ENCODE assay signal across 8 cellular contexts in the genomic region with DNA sequence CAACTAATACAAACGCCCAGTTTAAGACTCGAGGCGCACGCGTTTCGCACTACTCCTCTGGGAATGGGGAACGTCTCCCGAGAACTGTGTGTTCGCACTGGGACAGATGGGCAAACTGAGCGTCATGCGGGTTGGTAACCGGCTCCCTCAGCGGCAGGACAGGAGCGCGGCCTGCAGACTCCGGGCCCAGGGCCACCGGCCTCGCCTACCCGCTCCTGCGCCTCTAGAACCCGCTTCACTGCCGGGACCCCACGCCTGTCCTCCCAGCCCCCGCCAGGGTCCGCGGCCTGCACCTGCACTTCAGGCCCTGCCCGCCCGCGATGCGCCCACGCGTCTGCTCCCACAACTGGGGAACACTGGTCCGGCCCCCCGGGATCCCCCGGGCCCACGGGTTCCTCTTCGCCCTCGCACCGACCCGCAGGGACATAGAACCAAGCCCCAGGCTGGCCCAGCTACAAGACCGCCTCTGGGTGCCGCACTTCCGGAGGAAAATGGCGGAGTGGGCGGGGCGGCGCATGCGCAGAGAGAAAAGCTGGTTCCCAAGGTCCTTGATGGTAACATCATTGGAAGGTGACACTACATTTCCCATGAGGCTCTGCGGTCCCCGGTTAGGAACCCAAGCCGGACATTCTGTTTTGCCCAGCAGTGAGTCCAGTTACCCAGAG. TPM values are rescaled to one million over a fixed set of nuclear protein-coding genes. Genes with fewer than 3 reads are reported as not detected.
DNase-seq lines count a peak whose midpoint lies in the region; ATAC-seq and TF ChIP-seq lines count a peak whose summit lies in the region.
"Not testable (repeated sequence)": the region's sequence is repeated elsewhere in the genome, so short reads cannot be mapped to it uniquely, and the experiment has no call there.

A gene (minus strand): TSS at position 459 of the 665 bp plus-strand sequence. CDS start 2,187 bp downstream, outside the sequence.

- H3K9me2 ChIP-seq in OCI-LY1 (ENCODE audit: low read depth, low read length): not testable (repeated sequence)

- POLR2A ChIA-PET in activated CD8-positive, alpha-beta T cell treated with anti-CD3 and anti-CD28 coated beads for 36 hours (lab: Charles Lee): not testable (repeated sequence)

- H4K20me1 ChIP-seq in OCI-LY1 (ENCODE audit: insufficient read depth, low read length): not testable (repeated sequence)

- peak; percentile 86 for DNase-seq in DMS 273 (lab: John Stamatoyannopoulos, UW; ENCODE audit: unreplicated experiment)
- DNase-seq in HT1080 (ENCODE audit: low read depth): peak; percentile 84
- peak; percentile 95 for DNase-seq in activated CD8-positive, alpha-beta T cell treated with anti-CD3 and anti-CD28 coated beads for 36 hours
- DNase-seq in cerebellar cortex (ENCODE audit: low spot score): peak; percentile 87
- DNase-seq in hippocampal formation (lab: John Stamatoyannopoulos, UW): peak; percentile 63 to 91
- peak; percentile 90 to 99 (median 97) for DNase-seq in posterior cingulate gyrus
- peak; percentile 93 for DNase-seq in stimulated activated naive CD8-positive, alpha-beta T cell treated with anti-CD3 and anti-CD28 coated beads, Interleukin-15, Interleukin-2, amounts not matched to agents 100 U/mL and 50 U/mL, for 24 hours

- not testable (repeated sequence) for TF ChIP-seq CTCF in OCI-LY1 (IDR thresholded peaks at IDR 0.05; ENCODE audit: low read length); activated CD8-positive, alpha-beta T cell treated with anti-CD3 and anti-CD28 coated beads for 36 hours (IDR thresholded peaks at IDR 0.05)

- peak; percentile 68 for ATAC-seq in activated CD8-positive, alpha-beta T cell treated with anti-CD3 and anti-CD28 coated beads for 36 hours
- peak; percentile 36 for ATAC-seq in stimulated activated naive CD8-positive, alpha-beta T cell treated with anti-CD3 and anti-CD28 coated beads, Interleukin-15, Interleukin-2, amounts not matched to agents 100 U/mL and 50 U/mL, for 24 hours

- H3K27me3 Mint-ChIP-seq in activated CD8-positive, alpha-beta T cell treated with anti-CD3 and anti-CD28 coated beads for 36 hours: not testable (repeated sequence)

- not testable (repeated sequence) for H2AFZ ChIP-seq in OCI-LY1 (ENCODE audit: low read length)

- peak within 1 kb of the TSS; percentile 83 for H3K4me3 Mint-ChIP-seq in activated CD8-positive, alpha-beta T cell treated with anti-CD3 and anti-CD28 coated beads for 36 hours

- not testable (repeated sequence) for H3K27ac ChIP-seq in OCI-LY1 (ENCODE audit: low read depth, low read length, poor library complexity, severe bottlenecking)

- not testable (repeated sequence) for H3K4me1 ChIP-seq in OCI-LY1 (ENCODE audit: insufficient read depth, low read length, severe bottlenecking)

- peak within 1 kb of the TSS; percentile 87 for H3K27ac Mint-ChIP-seq in activated CD8-positive, alpha-beta T cell treated with anti-CD3 and anti-CD28 coated beads for 36 hours

- CTCF ChIA-PET in activated CD8-positive, alpha-beta T cell treated with anti-CD3 and anti-CD28 coated beads for 36 hours (lab: Charles Lee): not testable (repeated sequence)

- H3K4me2 ChIP-seq in OCI-LY1 (ENCODE audit: low read length): peak within 1 kb of the TSS; percentile 64

- not testable (repeated sequence) for H3K27me3 ChIP-seq in OCI-LY1 (ENCODE audit: insufficient read depth, low read length)

- H3K9me3 ChIP-seq in OCI-LY1 (ENCODE audit: low read length): not testable (repeated sequence)

- H3K36me3 Mint-ChIP-seq in activated CD8-positive, alpha-beta T cell treated with anti-CD3 and anti-CD28 coated beads for 36 hours (ENCODE audit: low read depth): peaks cover 52% of the 10 kb centered on the region

- H3K4me3 ChIP-seq in OCI-LY1 (ENCODE audit: low read depth, low read length, poor library complexity, severe bottlenecking): peak within 1 kb of the TSS; percentile 68

- intact Hi-C loops in activated CD8-positive, alpha-beta T cell treated with anti-CD3 and anti-CD28 coated beads for 36 hours (cut with micrococcal nuclease); posterior cingulate gyrus (cut with DNase I): not testable (repeated sequence)

- peaks cover 21% of the 10 kb centered on the region for H3K4me1 Mint-ChIP-seq in activated CD8-positive, alpha-beta T cell treated with anti-CD3 and anti-CD28 coated beads for 36 hours (ENCODE audit: low read depth)

- peaks cover 15% of the 10 kb centered on the region for H3K36me3 ChIP-seq in OCI-LY1 (ENCODE audit: insufficient read depth, low read length)

- not testable (repeated sequence) for H3K79me2 ChIP-seq in OCI-LY1 (ENCODE audit: insufficient read depth, low read length)

- not testable (repeated sequence) for H3F3A ChIP-seq in OCI-LY1 (ENCODE audit: insufficient read depth, low read length)

- peak within 1 kb of the TSS; percentile 63 for H3K9ac ChIP-seq in OCI-LY1 (ENCODE audit: low read length)

- H3K9me3 Mint-ChIP-seq in activated CD8-positive, alpha-beta T cell treated with anti-CD3 and anti-CD28 coated beads for 36 hours: peaks cover 19% of the 10 kb centered on the region

RNA-seq across cellular contexts. Expression of the gene that starts here (rescaled TPM):
- total RNA-seq in HT1080 (2014; rRNA removed; shearing (Covaris generic)): 10.8 and 12.1 TPM in 2 replicates
- polyA plus RNA-seq in HT1080 (2015; cell fraction: cytosol; rRNA removed): 12.5 and 16.7 TPM in 2 replicates
- 19.9 and 25.9 TPM in 2 replicates for polyA plus RNA-seq in HT1080 (2015; cell fraction: nucleus; rRNA removed)
- total RNA-seq in activated CD8-positive, alpha-beta T cell treated with anti-CD3 and anti-CD28 coated beads for 36 hours: 10 to 100 TPM; 14.2 to 15.2 TPM
